In the genomic region with DNA sequence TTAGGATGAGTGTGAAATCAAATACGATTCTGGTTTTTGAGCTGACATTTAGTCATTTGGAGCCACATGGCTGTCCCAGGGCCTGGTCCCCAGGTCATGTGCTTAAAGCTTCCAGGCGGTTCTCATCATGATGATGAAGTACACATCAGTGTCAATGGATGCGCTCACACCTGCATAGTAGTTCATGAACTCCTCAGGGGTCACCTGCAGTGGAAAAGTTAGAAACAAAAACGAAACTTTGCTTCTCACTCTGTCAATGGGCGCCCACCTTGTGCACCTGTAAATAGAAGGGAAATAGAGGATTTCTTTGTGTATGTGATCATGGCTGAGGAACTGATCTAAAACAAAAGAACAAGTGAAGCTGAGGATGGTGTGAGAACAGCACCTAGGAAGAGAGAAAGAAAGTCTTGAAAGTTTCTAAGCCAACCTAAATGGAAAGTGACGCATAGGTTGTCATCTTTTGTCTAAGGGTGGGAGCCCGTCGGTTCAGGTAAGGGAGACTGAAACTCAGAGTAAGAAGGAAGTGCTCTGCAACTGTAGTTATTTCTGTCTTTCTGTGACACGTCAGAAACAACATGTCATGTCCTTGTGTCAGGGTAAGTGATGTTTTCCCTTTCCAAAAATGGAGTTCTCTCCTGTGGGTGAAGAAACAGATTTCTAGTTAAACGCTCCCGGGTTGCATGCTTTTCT, we compare ENCODE assay signal across 1 cellular context.
TF ChIP-seq lines count a peak whose summit lies in the region.

No MANE protein-coding gene starts in this region.

TF ChIP-seq in GM12878, 131 proteins besides CTCF, POLR2A, EP300 and RAD21 (continued from another document and continues in another):
- TF ChIP-seq ZNF384 (IDR thresholded peaks at IDR 0.05; ENCODE audit: borderline replicate concordance, low read depth, low read length) (no peak), FOS (IDR thresholded peaks at IDR 0.05; ENCODE audit: borderline replicate concordance, extremely low read depth, insufficient read length) (no peak), FOXK2 (IDR thresholded peaks at IDR 0.05) (no peak), ETV6 (conservative IDR thresholded peaks at IDR 0.05 in 1 of 2, IDR thresholded peaks at IDR 0.05 in 1 of 2; ENCODE audit: borderline replicate concordance in 1 of 2, low read depth in 1 of 2) (peak in 1 of 2 experiments; percentile 90; a peak in 2 of 4 replicates), ASH2L (IDR thresholded peaks at IDR 0.05; ENCODE audit: borderline replicate concordance, low read depth) (no peak), ZNF217 (IDR thresholded peaks at IDR 0.05) (no peak), NBN (IDR thresholded peaks at IDR 0.05) (no peak), CREM (IDR thresholded peaks at IDR 0.05; ENCODE audit: low read depth) (peak; percentile 88), PRDM15 (CRISPR knock-in tag; IDR thresholded peaks at IDR 0.05) (no peak), MEF2B (IDR thresholded peaks at IDR 0.05; ENCODE audit: partially characterized antibody, poor library complexity, severe bottlenecking) (peak; percentile 85), PML (IDR thresholded peaks at IDR 0.05; ENCODE audit: low read length) (0 out of 2 replicates have a peak, but pooled peaks have one; percentile 21), MTA3 (IDR thresholded peaks at IDR 0.05; ENCODE audit: borderline replicate concordance, low read length) (no peak), BHLHE40 (IDR thresholded peaks at IDR 0.05; ENCODE audit: borderline replicate concordance in 1 of 2, low read depth in 2 of 2, low read length in 1 of 2) (peak; percentile 2 to 11; a peak in 1 of 4 replicates), HDAC2 (IDR thresholded peaks at IDR 0.05) (no peak), HCFC1 (IDR thresholded peaks at IDR 0.05; ENCODE audit: low read length) (no peak), TCF3 (IDR thresholded peaks at IDR 0.05; ENCODE audit: borderline replicate concordance, insufficient read depth, low read depth, low read length) (no peak), PBX3 (IDR thresholded peaks at IDR 0.05; ENCODE audit: insufficient replicate concordance, low read depth, low read length) (no peak), YY1 (IDR thresholded peaks at IDR 0.05; ENCODE audit: low read depth, low read length) (no peak), MXI1 (IDR thresholded peaks at IDR 0.05; ENCODE audit: low read depth, low read length) (no peak), EGR1 (IDR thresholded peaks at IDR 0.05; ENCODE audit: borderline replicate concordance in 1 of 2, low read depth in 2 of 2, low read length in 2 of 2) (no peak), MYB (IDR thresholded peaks at IDR 0.05; ENCODE audit: borderline replicate concordance, low read depth, low read length) (no peak), LARP7 (IDR thresholded peaks at IDR 0.05) (no peak), SREBF1 (IDR thresholded peaks at IDR 0.05; ENCODE audit: low read length) (no peak), NR2C2 (IDR thresholded peaks at IDR 0.05; ENCODE audit: borderline replicate concordance, control insufficient read depth, insufficient read length, low read depth) (no peak), ESRRA (IDR thresholded peaks at IDR 0.05; ENCODE audit: low read length) (no peak), RCOR1 (conservative IDR thresholded peaks at IDR 0.05; ENCODE audit: low read depth, low read length) (no peak), ZSCAN29 (IDR thresholded peaks at IDR 0.05) (no peak), NKRF (conservative IDR thresholded peaks at IDR 0.05) (no peak), MLLT1 (IDR thresholded peaks at IDR 0.05) (no peak; the same call in 1 of the 2 replicates), JUNB (IDR thresholded peaks at IDR 0.05) (no peak)
- TF ChIP-seq, protein P1, sequence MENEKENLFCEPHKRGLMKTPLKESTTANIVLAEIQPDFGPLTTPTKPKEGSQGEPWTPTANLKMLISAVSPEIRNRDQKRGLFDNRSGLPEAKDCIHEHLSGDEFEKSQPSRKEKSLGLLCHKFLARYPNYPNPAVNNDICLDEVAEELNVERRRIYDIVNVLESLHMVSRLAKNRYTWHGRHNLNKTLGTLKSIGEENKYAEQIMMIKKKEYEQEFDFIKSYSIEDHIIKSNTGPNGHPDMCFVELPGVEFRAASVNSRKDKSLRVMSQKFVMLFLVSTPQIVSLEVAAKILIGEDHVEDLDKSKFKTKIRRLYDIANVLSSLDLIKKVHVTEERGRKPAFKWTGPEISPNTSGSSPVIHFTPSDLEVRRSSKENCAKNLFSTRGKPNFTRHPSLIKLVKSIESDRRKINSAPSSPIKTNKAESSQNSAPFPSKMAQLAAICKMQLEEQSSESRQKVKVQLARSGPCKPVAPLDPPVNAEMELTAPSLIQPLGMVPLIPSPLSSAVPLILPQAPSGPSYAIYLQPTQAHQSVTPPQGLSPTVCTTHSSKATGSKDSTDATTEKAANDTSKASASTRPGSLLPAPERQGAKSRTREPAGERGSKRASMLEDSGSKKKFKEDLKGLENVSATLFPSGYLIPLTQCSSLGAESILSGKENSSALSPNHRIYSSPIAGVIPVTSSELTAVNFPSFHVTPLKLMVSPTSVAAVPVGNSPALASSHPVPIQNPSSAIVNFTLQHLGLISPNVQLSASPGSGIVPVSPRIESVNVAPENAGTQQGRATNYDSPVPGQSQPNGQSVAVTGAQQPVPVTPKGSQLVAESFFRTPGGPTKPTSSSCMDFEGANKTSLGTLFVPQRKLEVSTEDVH (IDR thresholded peaks at IDR 0.05; ENCODE audit: low read depth, partially characterized antibody) = no peak
- TF ChIP-seq, protein P2, sequence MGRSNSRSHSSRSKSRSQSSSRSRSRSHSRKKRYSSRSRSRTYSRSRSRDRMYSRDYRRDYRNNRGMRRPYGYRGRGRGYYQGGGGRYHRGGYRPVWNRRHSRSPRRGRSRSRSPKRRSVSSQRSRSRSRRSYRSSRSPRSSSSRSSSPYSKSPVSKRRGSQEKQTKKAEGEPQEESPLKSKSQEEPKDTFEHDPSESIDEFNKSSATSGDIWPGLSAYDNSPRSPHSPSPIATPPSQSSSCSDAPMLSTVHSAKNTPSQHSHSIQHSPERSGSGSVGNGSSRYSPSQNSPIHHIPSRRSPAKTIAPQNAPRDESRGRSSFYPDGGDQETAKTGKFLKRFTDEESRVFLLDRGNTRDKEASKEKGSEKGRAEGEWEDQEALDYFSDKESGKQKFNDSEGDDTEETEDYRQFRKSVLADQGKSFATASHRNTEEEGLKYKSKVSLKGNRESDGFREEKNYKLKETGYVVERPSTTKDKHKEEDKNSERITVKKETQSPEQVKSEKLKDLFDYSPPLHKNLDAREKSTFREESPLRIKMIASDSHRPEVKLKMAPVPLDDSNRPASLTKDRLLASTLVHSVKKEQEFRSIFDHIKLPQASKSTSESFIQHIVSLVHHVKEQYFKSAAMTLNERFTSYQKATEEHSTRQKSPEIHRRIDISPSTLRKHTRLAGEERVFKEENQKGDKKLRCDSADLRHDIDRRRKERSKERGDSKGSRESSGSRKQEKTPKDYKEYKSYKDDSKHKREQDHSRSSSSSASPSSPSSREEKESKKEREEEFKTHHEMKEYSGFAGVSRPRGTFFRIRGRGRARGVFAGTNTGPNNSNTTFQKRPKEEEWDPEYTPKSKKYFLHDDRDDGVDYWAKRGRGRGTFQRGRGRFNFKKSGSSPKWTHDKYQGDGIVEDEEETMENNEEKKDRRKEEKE (IDR thresholded peaks at IDR 0.05) = no peak
- TF ChIP-seq, protein P3, sequence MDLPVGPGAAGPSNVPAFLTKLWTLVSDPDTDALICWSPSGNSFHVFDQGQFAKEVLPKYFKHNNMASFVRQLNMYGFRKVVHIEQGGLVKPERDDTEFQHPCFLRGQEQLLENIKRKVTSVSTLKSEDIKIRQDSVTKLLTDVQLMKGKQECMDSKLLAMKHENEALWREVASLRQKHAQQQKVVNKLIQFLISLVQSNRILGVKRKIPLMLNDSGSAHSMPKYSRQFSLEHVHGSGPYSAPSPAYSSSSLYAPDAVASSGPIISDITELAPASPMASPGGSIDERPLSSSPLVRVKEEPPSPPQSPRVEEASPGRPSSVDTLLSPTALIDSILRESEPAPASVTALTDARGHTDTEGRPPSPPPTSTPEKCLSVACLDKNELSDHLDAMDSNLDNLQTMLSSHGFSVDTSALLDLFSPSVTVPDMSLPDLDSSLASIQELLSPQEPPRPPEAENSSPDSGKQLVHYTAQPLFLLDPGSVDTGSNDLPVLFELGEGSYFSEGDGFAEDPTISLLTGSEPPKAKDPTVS (IDR thresholded peaks at IDR 0.05; ENCODE audit: low read depth, low read length) = no peak
- TF ChIP-seq, protein P4, sequence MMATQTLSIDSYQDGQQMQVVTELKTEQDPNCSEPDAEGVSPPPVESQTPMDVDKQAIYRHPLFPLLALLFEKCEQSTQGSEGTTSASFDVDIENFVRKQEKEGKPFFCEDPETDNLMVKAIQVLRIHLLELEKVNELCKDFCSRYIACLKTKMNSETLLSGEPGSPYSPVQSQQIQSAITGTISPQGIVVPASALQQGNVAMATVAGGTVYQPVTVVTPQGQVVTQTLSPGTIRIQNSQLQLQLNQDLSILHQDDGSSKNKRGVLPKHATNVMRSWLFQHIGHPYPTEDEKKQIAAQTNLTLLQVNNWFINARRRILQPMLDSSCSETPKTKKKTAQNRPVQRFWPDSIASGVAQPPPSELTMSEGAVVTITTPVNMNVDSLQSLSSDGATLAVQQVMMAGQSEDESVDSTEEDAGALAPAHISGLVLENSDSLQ (IDR thresholded peaks at IDR 0.05) = peak; percentile 39; the same call in 1 of the 2 replicates
